Comparison of ENCODE assay signal across 16 cellular contexts in the genomic region with DNA sequence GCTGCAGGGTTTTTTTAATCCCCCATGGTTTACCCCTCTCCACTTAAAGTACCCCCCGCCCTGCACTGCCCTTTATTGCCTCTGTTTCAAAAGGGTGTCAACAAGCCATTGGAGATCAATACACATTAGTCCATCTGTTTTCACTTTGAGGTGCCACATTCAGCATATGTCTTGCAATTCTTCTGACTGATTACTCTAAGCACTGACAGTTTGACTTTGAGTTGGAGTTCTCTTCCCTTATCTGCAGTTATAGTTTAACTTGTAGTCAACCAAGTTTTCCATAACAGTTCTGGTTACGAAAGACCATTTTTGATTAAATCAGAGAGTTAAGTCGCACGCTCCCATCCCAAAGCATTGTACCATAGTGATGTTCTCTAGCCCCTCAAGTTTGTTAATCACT.
DNase-seq lines count a peak whose midpoint lies in the region; ATAC-seq and TF ChIP-seq lines count a peak whose summit lies in the region.
"Had no signal": no experiment of that assay in that cellular context is flagged by ENCODE, and none has a peak within 500 bp of the region (broad histone marks: within the 10 kb centered on the region; RNA-seq: fewer than 3 reads in every experiment).

No MANE protein-coding gene starts in this region.

- H3K4me3 ChIP-seq in endodermal cell (ENCODE audit: low read length) = no peak overlapping the region
- H3K4me3 ChIP-seq in right lobe of liver = no peak overlapping the region
- H3K4me3 ChIP-seq in lower lobe of right lung = no peak overlapping the region
- no peak overlapping the region for H3K4me3 ChIP-seq in PC-9
- H3K4me3 ChIP-seq: HAP-1 had no signal

- H3K27ac Mint-ChIP-seq in WTC11 = no peak overlapping the region
- H3K27ac Mint-ChIP-seq in endodermal cell = no peak overlapping the region
- H3K27ac Mint-ChIP-seq: CD4-positive, alpha-beta memory T cell; HFFc6 had no signal

- no peak overlapping the region for H2AFZ ChIP-seq in PC-9

- H3K4me1 Mint-ChIP-seq in WTC11 (no peaks in the 10 kb centered on the region), endodermal cell (no peaks in the 10 kb centered on the region)
- H3K4me1 Mint-ChIP-seq: CD4-positive, alpha-beta memory T cell had no signal

- H3K36me3 Mint-ChIP-seq in WTC11 (0 out of 2 replicates have a peak, but pooled peaks cover 4% of the 10 kb centered on the region), endodermal cell (ENCODE audit: low read depth) (no peaks in the 10 kb centered on the region)
- H3K36me3 Mint-ChIP-seq: CD4-positive, alpha-beta memory T cell had no signal

- H3K4me3 Mint-ChIP-seq in WTC11 = no peak overlapping the region
- no peak overlapping the region for H3K4me3 Mint-ChIP-seq in endodermal cell
- H3K4me3 Mint-ChIP-seq: CD4-positive, alpha-beta memory T cell; HFFc6 had no signal

- no peaks in the 10 kb centered on the region for H4K20me1 ChIP-seq in PC-9 (ENCODE audit: insufficient read depth)

- H3K27me3 ChIP-seq in endodermal cell (ENCODE audit: control insufficient read depth, insufficient read depth, low read length, poor library complexity, severe bottlenecking) = peaks cover 10% of the 10 kb centered on the region
- no peaks in the 10 kb centered on the region for H3K27me3 ChIP-seq in right lobe of liver
- H3K27me3 ChIP-seq in lower lobe of right lung (ENCODE audit: low read depth) = no peaks in the 10 kb centered on the region
- 0 out of 2 replicates have a peak, but pooled peaks cover 8% of the 10 kb centered on the region for H3K27me3 ChIP-seq in PC-9 (ENCODE audit: insufficient read depth, low read depth)

- no peak overlapping the region for H3K4me2 ChIP-seq in PC-9

- TF ChIP-seq CTCF in WTC11 (IDR thresholded peaks at IDR 0.05) (no peak), endodermal cell (conservative IDR thresholded peaks at IDR 0.05) (no peak), right lobe of liver (IDR thresholded peaks at IDR 0.05) (no peak), lower lobe of right lung (IDR thresholded peaks at IDR 0.05) (no peak), PC-9 (conservative IDR thresholded peaks at IDR 0.05) (no peak)

- H3K27me3 Mint-ChIP-seq in WTC11 (ENCODE audit: low read depth) = no peaks in the 10 kb centered on the region; the same call in 1 of the 2 replicates
- H3K27me3 Mint-ChIP-seq in endodermal cell (ENCODE audit: insufficient read depth) = peaks cover 5% of the 10 kb centered on the region
- H3K27me3 Mint-ChIP-seq: CD4-positive, alpha-beta memory T cell had no signal

- BruUV-seq in PC-9 (replicated peaks; lab: Mats Ljungman, UMichigan) = no TSS peak

- H3K9me3 ChIP-seq in endodermal cell (ENCODE audit: control insufficient read depth, low read length) = peaks cover 6% of the 10 kb centered on the region
- no peaks in the 10 kb centered on the region for H3K9me3 ChIP-seq in right lobe of liver
- H3K9me3 ChIP-seq in lower lobe of right lung = no peaks in the 10 kb centered on the region
- H3K9me3 ChIP-seq in PC-9 (ENCODE audit: insufficient read depth, low read depth) = no peaks in the 10 kb centered on the region; the same call in 1 of the 2 replicates
- H3K9me3 ChIP-seq: HAP-1 had no signal

- H3K36me3 ChIP-seq in endodermal cell (ENCODE audit: control insufficient read depth, insufficient read depth, low read length) (no peaks in the 10 kb centered on the region), right lobe of liver (no peaks in the 10 kb centered on the region), lower lobe of right lung (no peaks in the 10 kb centered on the region), PC-9 (ENCODE audit: low read depth) (no peaks in the 10 kb centered on the region)
- H3K36me3 ChIP-seq: HAP-1 had no signal

- H3K9ac ChIP-seq in endodermal cell (ENCODE audit: extremely low read depth, low read length, poor library complexity, severe bottlenecking) = no peak overlapping the region

- CTCF ChIA-PET in WTC11 (lab: Charles Lee) = no interaction called here
- CTCF ChIA-PET in PC-9 (lab: Charles Lee) = no interaction called here

- H3F3A ChIP-seq in PC-9 (ENCODE audit: insufficient read depth, low read depth) = no peaks in the 10 kb centered on the region

- H3K27ac ChIP-seq in endodermal cell (ENCODE audit: low read depth, low read length) = no peak overlapping the region
- H3K27ac ChIP-seq in right lobe of liver = peak overlapping the region in 1 of 3 donors; percentile 37
- H3K27ac ChIP-seq in lower lobe of right lung = no peak overlapping the region
- no peak overlapping the region for H3K27ac ChIP-seq in PC-9

- POLR2A ChIA-PET in WTC11 (lab: Charles Lee) (no interaction called here), PC-9 (lab: Charles Lee; ENCODE audit: unreplicated experiment) (no interaction called here)

- DNase-seq in WTC11 (ENCODE audit: low spot score) (no peak), endodermal cell (peak; percentile 28), left lobe of liver (ENCODE audit: low spot score) (no peak), right lobe of liver (no peak), COLO829 (ENCODE audit: low spot score) (no peak), lower lobe of right lung (no peak), HuH-7.5 (ENCODE audit: low spot score) (no peak), PC-9 (no peak)
- DNase-seq: C1 segment of cervical spinal cord; CD4-positive, alpha-beta memory T cell; DMS 273 treated with DMSO at 0.1 percent for 48 hours; DMS79 treated with DMSO at 0.1 percent for 48 hours; GF-D8; GOT3; HFFc6 had no signal

- H3K4me1 ChIP-seq in endodermal cell (ENCODE audit: control insufficient read depth, insufficient read depth, low read length) (no peaks in the 10 kb centered on the region), right lobe of liver (peaks cover 0 to 12% (median 4%) of the 10 kb centered on the region in 4 donors), lower lobe of right lung (no peaks in the 10 kb centered on the region), PC-9 (replicated peaks; ENCODE audit: insufficient read depth) (no peaks in the 10 kb centered on the region)
- H3K4me1 ChIP-seq: HAP-1 had no signal

- ATAC-seq in WTC11 (no peak), left lobe of liver (peak; percentile 90), right lobe of liver (peak; percentile 85 to 90 (median 88)), lower lobe of right lung (no peak)

- H3K9me3 Mint-ChIP-seq in WTC11 (peaks cover 5% of the 10 kb centered on the region), endodermal cell (peaks cover 3% of the 10 kb centered on the region)
- H3K9me3 Mint-ChIP-seq: HFFc6 had no signal

- WGBS in endodermal cell (ENCODE audit: insufficient coverage in 1 of 2, insufficient read length in 1 of 2), 2 experiments = 90 to 91% methylated on average over 4 of the region's 4 CpGs
- WGBS in right lobe of liver (ENCODE audit: insufficient coverage, low coverage, low lambda C conversion rate, missing lambda C conversion rate) = 40% methylated on average over 4 of the region's 4 CpGs

- no peaks in the 10 kb centered on the region for H3K9me2 ChIP-seq in PC-9 (ENCODE audit: insufficient read depth)

- TF ChIP-seq POLR2A in right lobe of liver (IDR thresholded peaks at IDR 0.05) = no peak

- intact Hi-C loops in right lobe of liver (cut with DNase I) = no loop called here
- intact Hi-C loops in lower lobe of right lung (cut with DNase I) = no loop called here
- intact Hi-C loops in PC-9 (cut with micrococcal nuclease; ENCODE audit: unreplicated experiment) = no loop called here

- H3K79me2 ChIP-seq in PC-9 (ENCODE audit: low read depth) = no peaks in the 10 kb centered on the region

TF ChIP-seq in WTC11, 78 proteins besides CTCF, POLR2A, EP300 and RAD21:
- TF ChIP-seq GABPB1 (CRISPR knock-in tag; IDR thresholded peaks at IDR 0.05) = 0 out of 2 replicates have a peak, but pooled peaks have one; percentile 11
- TF ChIP-seq, protein P1, sequence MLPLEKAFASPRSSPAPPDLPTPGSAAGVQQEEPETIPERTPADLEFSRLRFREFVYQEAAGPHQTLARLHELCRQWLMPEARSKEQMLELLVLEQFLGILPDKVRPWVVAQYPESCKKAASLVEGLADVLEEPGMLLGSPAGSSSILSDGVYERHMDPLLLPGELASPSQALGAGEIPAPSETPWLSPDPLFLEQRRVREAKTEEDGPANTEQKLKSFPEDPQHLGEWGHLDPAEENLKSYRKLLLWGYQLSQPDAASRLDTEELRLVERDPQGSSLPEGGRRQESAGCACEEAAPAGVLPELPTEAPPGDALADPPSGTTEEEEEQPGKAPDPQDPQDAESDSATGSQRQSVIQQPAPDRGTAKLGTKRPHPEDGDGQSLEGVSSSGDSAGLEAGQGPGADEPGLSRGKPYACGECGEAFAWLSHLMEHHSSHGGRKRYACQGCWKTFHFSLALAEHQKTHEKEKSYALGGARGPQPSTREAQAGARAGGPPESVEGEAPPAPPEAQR (CRISPR knock-in tag; IDR thresholded peaks at IDR 0.05) = no peak

Comparison
In these comparisons a context has a peak if more than half of its experiments do, and no peak if none do; other contexts are left out.
1. ATAC-seq: peak in left lobe of liver (single experiment) and right lobe of liver (4 of 4); none in WTC11 (single experiment) and lower lobe of right lung (0 of 2).